In the genomic region with DNA sequence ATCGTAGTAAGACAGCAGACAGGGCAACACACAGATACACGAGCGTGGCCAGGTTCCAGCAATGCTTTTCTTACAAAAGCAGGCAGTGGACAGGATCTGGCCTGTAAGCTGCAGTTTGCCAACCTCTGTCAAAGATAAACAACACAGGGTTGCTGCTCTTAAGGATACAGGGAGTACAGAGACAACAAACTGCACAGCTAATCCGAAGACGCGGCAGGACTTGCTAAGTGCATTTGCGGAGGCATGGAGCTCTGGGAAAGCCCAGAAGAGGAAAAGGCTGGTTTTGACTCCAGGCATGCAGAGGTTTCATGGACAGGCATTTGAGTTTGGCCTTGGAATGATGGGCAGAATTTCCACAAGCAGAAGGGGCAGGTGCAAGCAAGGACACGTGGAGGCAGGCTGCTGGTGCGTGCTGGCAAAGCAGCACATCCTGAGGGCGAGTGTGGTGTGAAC, we compare ENCODE assay signal across 2 cellular contexts.
TF ChIP-seq lines count a peak whose summit lies in the region.

No MANE protein-coding gene starts in this region.

TF ChIP-seq in K562, 482 proteins besides CTCF, POLR2A, EP300 and RAD21:
- no peak for TF ChIP-seq GABPB2 (CRISPR knock-in tag; conservative IDR thresholded peaks at IDR 0.05)
- TF ChIP-seq ZNF586 (CRISPR knock-in tag; conservative IDR thresholded peaks at IDR 0.05): no peak
- TF ChIP-seq ZNF239 (CRISPR knock-in tag; IDR thresholded peaks at IDR 0.05): peak; percentile 90
- no peak for TF ChIP-seq KAT2B (IDR thresholded peaks at IDR 0.05; ENCODE audit: low read depth, low read length)
- TF ChIP-seq, protein P1, sequence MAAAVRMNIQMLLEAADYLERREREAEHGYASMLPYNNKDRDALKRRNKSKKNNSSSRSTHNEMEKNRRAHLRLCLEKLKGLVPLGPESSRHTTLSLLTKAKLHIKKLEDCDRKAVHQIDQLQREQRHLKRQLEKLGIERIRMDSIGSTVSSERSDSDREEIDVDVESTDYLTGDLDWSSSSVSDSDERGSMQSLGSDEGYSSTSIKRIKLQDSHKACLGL (CRISPR knock-in tag; IDR thresholded peaks at IDR 0.05; ENCODE audit: borderline replicate concordance, poor library complexity, severe bottlenecking): no peak
- no peak for TF ChIP-seq ATF7 (IDR thresholded peaks at IDR 0.05)
- TF ChIP-seq, protein P2, sequence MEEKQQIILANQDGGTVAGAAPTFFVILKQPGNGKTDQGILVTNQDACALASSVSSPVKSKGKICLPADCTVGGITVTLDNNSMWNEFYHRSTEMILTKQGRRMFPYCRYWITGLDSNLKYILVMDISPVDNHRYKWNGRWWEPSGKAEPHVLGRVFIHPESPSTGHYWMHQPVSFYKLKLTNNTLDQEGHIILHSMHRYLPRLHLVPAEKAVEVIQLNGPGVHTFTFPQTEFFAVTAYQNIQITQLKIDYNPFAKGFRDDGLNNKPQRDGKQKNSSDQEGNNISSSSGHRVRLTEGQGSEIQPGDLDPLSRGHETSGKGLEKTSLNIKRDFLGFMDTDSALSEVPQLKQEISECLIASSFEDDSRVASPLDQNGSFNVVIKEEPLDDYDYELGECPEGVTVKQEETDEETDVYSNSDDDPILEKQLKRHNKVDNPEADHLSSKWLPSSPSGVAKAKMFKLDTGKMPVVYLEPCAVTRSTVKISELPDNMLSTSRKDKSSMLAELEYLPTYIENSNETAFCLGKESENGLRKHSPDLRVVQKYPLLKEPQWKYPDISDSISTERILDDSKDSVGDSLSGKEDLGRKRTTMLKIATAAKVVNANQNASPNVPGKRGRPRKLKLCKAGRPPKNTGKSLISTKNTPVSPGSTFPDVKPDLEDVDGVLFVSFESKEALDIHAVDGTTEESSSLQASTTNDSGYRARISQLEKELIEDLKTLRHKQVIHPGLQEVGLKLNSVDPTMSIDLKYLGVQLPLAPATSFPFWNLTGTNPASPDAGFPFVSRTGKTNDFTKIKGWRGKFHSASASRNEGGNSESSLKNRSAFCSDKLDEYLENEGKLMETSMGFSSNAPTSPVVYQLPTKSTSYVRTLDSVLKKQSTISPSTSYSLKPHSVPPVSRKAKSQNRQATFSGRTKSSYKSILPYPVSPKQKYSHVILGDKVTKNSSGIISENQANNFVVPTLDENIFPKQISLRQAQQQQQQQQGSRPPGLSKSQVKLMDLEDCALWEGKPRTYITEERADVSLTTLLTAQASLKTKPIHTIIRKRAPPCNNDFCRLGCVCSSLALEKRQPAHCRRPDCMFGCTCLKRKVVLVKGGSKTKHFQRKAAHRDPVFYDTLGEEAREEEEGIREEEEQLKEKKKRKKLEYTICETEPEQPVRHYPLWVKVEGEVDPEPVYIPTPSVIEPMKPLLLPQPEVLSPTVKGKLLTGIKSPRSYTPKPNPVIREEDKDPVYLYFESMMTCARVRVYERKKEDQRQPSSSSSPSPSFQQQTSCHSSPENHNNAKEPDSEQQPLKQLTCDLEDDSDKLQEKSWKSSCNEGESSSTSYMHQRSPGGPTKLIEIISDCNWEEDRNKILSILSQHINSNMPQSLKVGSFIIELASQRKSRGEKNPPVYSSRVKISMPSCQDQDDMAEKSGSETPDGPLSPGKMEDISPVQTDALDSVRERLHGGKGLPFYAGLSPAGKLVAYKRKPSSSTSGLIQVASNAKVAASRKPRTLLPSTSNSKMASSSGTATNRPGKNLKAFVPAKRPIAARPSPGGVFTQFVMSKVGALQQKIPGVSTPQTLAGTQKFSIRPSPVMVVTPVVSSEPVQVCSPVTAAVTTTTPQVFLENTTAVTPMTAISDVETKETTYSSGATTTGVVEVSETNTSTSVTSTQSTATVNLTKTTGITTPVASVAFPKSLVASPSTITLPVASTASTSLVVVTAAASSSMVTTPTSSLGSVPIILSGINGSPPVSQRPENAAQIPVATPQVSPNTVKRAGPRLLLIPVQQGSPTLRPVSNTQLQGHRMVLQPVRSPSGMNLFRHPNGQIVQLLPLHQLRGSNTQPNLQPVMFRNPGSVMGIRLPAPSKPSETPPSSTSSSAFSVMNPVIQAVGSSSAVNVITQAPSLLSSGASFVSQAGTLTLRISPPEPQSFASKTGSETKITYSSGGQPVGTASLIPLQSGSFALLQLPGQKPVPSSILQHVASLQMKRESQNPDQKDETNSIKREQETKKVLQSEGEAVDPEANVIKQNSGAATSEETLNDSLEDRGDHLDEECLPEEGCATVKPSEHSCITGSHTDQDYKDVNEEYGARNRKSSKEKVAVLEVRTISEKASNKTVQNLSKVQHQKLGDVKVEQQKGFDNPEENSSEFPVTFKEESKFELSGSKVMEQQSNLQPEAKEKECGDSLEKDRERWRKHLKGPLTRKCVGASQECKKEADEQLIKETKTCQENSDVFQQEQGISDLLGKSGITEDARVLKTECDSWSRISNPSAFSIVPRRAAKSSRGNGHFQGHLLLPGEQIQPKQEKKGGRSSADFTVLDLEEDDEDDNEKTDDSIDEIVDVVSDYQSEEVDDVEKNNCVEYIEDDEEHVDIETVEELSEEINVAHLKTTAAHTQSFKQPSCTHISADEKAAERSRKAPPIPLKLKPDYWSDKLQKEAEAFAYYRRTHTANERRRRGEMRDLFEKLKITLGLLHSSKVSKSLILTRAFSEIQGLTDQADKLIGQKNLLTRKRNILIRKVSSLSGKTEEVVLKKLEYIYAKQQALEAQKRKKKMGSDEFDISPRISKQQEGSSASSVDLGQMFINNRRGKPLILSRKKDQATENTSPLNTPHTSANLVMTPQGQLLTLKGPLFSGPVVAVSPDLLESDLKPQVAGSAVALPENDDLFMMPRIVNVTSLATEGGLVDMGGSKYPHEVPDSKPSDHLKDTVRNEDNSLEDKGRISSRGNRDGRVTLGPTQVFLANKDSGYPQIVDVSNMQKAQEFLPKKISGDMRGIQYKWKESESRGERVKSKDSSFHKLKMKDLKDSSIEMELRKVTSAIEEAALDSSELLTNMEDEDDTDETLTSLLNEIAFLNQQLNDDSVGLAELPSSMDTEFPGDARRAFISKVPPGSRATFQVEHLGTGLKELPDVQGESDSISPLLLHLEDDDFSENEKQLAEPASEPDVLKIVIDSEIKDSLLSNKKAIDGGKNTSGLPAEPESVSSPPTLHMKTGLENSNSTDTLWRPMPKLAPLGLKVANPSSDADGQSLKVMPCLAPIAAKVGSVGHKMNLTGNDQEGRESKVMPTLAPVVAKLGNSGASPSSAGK (IDR thresholded peaks at IDR 0.05): no peak

TF ChIP-seq in HepG2, 621 proteins besides CTCF, POLR2A, EP300 and RAD21:
- TF ChIP-seq ZC3H13 (CRISPR knock-in tag; IDR thresholded peaks at IDR 0.05): peak; percentile 67; the same call in 1 of the 2 replicates
- TF ChIP-seq ZNF121 (CRISPR knock-in tag; IDR thresholded peaks at IDR 0.05): 0 out of 2 replicates have a peak, but pooled peaks have one; percentile 0
- TF ChIP-seq ZSCAN9 (CRISPR knock-in tag; IDR thresholded peaks at IDR 0.05; ENCODE audit: borderline replicate concordance): no peak
